ENCODE assay signal across 3 cellular contexts in the genomic region with DNA sequence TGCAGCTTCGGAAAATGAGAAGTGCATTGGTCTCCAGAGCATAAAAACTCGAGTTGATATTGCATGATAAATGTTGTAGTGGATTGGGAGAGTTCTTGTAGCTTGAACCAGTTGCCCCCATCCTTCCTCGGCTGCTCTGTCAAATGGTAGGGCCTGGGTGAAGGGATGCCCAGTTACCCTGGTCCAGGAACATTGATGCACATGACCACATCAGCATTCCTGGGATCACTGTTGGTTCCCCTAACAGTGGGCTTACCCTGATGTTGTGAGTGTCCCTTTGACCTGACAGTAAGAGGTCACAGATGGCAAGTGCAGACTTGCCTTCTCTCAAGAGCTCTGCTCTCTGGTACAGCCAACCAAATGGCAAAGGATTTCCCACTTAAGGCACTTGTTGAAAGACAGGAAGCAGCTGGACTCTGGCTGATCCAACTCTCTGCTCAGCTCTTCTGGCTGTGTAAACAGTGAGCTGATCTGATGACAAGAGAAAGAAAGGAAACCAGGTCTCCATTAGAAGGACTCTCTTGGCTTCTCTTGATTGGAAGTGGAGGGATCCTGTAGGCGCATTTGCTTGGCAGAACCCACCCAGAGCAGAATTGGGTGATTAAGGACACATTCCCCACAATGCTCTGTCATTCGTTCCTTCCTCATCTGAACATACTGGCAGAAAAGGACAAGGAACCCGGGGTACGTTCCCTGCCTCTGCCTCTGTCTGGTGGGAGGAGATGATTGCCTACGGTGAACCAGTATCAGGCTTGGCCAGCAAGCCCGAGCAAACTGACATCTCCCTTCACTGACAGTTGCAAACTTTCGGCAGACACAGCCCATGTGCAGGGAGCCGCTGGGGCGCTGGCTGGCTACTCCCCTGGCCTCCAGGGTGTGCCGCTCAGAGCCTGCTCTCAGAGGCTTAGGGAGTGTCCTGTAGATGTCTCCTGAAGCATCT.
TF ChIP-seq lines count a peak whose summit lies in the region.

No MANE protein-coding gene starts in this region.

TF ChIP-seq in A549, 52 proteins besides CTCF, POLR2A, EP300 and RAD21 (continued from another document):
- TF ChIP-seq, protein P1, sequence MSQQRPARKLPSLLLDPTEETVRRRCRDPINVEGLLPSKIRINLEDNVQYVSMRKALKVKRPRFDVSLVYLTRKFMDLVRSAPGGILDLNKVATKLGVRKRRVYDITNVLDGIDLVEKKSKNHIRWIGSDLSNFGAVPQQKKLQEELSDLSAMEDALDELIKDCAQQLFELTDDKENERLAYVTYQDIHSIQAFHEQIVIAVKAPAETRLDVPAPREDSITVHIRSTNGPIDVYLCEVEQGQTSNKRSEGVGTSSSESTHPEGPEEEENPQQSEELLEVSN (IDR thresholded peaks at IDR 0.05; ENCODE audit: borderline replicate concordance, low read depth) = no peak
- TF ChIP-seq CHD2 (IDR thresholded peaks at IDR 0.05; ENCODE audit: low read length, partially characterized antibody) (no peak), ESRRA (IDR thresholded peaks at IDR 0.05; ENCODE audit: borderline replicate concordance, low read length) (no peak), RFX5 (IDR thresholded peaks at IDR 0.05) (no peak), GATA3 (IDR thresholded peaks at IDR 0.05; ENCODE audit: borderline replicate concordance) (no peak), RARB (CRISPR knock-in tag; IDR thresholded peaks at IDR 0.05) (no peak), HEYL (CRISPR knock-in tag; IDR thresholded peaks at IDR 0.05) (no peak), HOXB13 (CRISPR knock-in tag; IDR thresholded peaks at IDR 0.05; ENCODE audit: low read depth) (no peak), NFE2L2 (conservative IDR thresholded peaks at IDR 0.05; ENCODE audit: low read length) (no peak)
- TF ChIP-seq, protein P2, sequence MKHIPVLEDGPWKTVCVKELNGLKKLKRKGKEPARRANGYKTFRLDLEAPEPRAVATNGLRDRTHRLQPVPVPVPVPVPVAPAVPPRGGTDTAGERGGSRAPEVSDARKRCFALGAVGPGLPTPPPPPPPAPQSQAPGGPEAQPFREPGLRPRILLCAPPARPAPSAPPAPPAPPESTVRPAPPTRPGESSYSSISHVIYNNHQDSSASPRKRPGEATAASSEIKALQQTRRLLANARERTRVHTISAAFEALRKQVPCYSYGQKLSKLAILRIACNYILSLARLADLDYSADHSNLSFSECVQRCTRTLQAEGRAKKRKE (CRISPR knock-in tag; IDR thresholded peaks at IDR 0.05; ENCODE audit: low read depth) = no peak
- TF ChIP-seq, protein P3, sequence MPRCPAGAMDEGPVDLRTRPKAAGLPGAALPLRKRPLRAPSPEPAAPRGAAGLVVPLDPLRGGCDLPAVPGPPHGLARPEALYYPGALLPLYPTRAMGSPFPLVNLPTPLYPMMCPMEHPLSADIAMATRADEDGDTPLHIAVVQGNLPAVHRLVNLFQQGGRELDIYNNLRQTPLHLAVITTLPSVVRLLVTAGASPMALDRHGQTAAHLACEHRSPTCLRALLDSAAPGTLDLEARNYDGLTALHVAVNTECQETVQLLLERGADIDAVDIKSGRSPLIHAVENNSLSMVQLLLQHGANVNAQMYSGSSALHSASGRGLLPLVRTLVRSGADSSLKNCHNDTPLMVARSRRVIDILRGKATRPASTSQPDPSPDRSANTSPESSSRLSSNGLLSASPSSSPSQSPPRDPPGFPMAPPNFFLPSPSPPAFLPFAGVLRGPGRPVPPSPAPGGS (IDR thresholded peaks at IDR 0.05) = no peak
- TF ChIP-seq, protein P4, sequence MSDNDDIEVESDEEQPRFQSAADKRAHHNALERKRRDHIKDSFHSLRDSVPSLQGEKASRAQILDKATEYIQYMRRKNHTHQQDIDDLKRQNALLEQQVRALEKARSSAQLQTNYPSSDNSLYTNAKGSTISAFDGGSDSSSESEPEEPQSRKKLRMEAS (IDR thresholded peaks at IDR 0.05) = no peak
- TF ChIP-seq, protein P5, sequence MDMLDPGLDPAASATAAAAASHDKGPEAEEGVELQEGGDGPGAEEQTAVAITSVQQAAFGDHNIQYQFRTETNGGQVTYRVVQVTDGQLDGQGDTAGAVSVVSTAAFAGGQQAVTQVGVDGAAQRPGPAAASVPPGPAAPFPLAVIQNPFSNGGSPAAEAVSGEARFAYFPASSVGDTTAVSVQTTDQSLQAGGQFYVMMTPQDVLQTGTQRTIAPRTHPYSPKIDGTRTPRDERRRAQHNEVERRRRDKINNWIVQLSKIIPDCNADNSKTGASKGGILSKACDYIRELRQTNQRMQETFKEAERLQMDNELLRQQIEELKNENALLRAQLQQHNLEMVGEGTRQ (IDR thresholded peaks at IDR 0.05) = no peak

TF ChIP-seq in WTC11, 78 proteins besides CTCF, POLR2A, EP300 and RAD21 (continued from another document):
- TF ChIP-seq, protein P6, sequence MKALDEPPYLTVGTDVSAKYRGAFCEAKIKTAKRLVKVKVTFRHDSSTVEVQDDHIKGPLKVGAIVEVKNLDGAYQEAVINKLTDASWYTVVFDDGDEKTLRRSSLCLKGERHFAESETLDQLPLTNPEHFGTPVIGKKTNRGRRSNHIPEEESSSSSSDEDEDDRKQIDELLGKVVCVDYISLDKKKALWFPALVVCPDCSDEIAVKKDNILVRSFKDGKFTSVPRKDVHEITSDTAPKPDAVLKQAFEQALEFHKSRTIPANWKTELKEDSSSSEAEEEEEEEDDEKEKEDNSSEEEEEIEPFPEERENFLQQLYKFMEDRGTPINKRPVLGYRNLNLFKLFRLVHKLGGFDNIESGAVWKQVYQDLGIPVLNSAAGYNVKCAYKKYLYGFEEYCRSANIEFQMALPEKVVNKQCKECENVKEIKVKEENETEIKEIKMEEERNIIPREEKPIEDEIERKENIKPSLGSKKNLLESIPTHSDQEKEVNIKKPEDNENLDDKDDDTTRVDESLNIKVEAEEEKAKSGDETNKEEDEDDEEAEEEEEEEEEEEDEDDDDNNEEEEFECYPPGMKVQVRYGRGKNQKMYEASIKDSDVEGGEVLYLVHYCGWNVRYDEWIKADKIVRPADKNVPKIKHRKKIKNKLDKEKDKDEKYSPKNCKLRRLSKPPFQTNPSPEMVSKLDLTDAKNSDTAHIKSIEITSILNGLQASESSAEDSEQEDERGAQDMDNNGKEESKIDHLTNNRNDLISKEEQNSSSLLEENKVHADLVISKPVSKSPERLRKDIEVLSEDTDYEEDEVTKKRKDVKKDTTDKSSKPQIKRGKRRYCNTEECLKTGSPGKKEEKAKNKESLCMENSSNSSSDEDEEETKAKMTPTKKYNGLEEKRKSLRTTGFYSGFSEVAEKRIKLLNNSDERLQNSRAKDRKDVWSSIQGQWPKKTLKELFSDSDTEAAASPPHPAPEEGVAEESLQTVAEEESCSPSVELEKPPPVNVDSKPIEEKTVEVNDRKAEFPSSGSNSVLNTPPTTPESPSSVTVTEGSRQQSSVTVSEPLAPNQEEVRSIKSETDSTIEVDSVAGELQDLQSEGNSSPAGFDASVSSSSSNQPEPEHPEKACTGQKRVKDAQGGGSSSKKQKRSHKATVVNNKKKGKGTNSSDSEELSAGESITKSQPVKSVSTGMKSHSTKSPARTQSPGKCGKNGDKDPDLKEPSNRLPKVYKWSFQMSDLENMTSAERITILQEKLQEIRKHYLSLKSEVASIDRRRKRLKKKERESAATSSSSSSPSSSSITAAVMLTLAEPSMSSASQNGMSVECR (CRISPR knock-in tag; IDR thresholded peaks at IDR 0.05; ENCODE audit: borderline replicate concordance) = no peak

TF ChIP-seq in HepG2, 621 proteins besides CTCF, POLR2A, EP300 and RAD21 (continues in another document):
- TF ChIP-seq, protein P7, sequence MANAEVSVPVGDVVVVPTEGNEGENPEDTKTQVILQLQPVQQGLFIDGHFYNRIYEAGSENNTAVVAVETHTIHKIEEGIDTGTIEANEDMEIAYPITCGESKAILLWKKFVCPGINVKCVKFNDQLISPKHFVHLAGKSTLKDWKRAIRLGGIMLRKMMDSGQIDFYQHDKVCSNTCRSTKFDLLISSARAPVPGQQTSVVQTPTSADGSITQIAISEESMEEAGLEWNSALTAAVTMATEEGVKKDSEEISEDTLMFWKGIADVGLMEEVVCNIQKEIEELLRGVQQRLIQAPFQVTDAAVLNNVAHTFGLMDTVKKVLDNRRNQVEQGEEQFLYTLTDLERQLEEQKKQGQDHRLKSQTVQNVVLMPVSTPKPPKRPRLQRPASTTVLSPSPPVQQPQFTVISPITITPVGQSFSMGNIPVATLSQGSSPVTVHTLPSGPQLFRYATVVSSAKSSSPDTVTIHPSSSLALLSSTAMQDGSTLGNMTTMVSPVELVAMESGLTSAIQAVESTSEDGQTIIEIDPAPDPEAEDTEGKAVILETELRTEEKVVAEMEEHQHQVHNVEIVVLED (CRISPR knock-in tag; IDR thresholded peaks at IDR 0.05; ENCODE audit: borderline replicate concordance) = no peak
- TF ChIP-seq ZC3H13 (CRISPR knock-in tag; IDR thresholded peaks at IDR 0.05) (no peak), ZNF83 (CRISPR knock-in tag; IDR thresholded peaks at IDR 0.05; ENCODE audit: borderline replicate concordance) (no peak), ZNF850 (CRISPR knock-in tag; conservative IDR thresholded peaks at IDR 0.05) (no peak), REPIN1 (CRISPR knock-in tag; IDR thresholded peaks at IDR 0.05; ENCODE audit: borderline replicate concordance, low read depth) (no peak), ZNF782 (CRISPR knock-in tag; IDR thresholded peaks at IDR 0.05; ENCODE audit: borderline replicate concordance) (no peak), ESRRA (CRISPR knock-in tag; IDR thresholded peaks at IDR 0.05; ENCODE audit: low read depth) (no peak), ZNF33B (CRISPR knock-in tag; IDR thresholded peaks at IDR 0.05) (0 out of 2 replicates have a peak, but pooled peaks have one; percentile 56), ZNF879 (CRISPR knock-in tag; IDR thresholded peaks at IDR 0.05) (no peak), ZNF484 (CRISPR knock-in tag; IDR thresholded peaks at IDR 0.05; ENCODE audit: borderline replicate concordance, low read depth) (no peak), ZNF292 (CRISPR knock-in tag; IDR thresholded peaks at IDR 0.05; ENCODE audit: borderline replicate concordance, low read depth) (peak; percentile 87; the same call in 1 of the 2 replicates), SMC3 (IDR thresholded peaks at IDR 0.05; ENCODE audit: low read length) (peak; percentile 6; the same call in 1 of the 2 replicates), PHF5A (CRISPR knock-in tag; IDR thresholded peaks at IDR 0.05; ENCODE audit: low read depth, unreplicated experiment) (no peak)
- TF ChIP-seq, protein P8, sequence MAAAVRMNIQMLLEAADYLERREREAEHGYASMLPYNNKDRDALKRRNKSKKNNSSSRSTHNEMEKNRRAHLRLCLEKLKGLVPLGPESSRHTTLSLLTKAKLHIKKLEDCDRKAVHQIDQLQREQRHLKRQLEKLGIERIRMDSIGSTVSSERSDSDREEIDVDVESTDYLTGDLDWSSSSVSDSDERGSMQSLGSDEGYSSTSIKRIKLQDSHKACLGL (CRISPR knock-in tag; IDR thresholded peaks at IDR 0.05) = no peak
- TF ChIP-seq, protein P9, sequence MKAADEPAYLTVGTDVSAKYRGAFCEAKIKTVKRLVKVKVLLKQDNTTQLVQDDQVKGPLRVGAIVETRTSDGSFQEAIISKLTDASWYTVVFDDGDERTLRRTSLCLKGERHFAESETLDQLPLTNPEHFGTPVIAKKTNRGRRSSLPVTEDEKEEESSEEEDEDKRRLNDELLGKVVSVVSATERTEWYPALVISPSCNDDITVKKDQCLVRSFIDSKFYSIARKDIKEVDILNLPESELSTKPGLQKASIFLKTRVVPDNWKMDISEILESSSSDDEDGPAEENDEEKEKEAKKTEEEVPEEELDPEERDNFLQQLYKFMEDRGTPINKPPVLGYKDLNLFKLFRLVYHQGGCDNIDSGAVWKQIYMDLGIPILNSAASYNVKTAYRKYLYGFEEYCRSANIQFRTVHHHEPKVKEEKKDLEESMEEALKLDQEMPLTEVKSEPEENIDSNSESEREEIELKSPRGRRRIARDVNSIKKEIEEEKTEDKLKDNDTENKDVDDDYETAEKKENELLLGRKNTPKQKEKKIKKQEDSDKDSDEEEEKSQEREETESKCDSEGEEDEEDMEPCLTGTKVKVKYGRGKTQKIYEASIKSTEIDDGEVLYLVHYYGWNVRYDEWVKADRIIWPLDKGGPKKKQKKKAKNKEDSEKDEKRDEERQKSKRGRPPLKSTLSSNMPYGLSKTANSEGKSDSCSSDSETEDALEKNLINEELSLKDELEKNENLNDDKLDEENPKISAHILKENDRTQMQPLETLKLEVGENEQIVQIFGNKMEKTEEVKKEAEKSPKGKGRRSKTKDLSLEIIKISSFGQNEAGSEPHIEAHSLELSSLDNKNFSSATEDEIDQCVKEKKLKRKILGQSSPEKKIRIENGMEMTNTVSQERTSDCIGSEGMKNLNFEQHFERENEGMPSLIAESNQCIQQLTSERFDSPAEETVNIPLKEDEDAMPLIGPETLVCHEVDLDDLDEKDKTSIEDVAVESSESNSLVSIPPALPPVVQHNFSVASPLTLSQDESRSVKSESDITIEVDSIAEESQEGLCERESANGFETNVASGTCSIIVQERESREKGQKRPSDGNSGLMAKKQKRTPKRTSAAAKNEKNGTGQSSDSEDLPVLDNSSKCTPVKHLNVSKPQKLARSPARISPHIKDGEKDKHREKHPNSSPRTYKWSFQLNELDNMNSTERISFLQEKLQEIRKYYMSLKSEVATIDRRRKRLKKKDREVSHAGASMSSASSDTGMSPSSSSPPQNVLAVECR (CRISPR knock-in tag; IDR thresholded peaks at IDR 0.05; ENCODE audit: borderline replicate concordance) = peak; percentile 64
- TF ChIP-seq, protein P10, sequence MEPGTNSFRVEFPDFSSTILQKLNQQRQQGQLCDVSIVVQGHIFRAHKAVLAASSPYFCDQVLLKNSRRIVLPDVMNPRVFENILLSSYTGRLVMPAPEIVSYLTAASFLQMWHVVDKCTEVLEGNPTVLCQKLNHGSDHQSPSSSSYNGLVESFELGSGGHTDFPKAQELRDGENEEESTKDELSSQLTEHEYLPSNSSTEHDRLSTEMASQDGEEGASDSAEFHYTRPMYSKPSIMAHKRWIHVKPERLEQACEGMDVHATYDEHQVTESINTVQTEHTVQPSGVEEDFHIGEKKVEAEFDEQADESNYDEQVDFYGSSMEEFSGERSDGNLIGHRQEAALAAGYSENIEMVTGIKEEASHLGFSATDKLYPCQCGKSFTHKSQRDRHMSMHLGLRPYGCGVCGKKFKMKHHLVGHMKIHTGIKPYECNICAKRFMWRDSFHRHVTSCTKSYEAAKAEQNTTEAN (CRISPR knock-in tag; conservative IDR thresholded peaks at IDR 0.05) = no peak
- TF ChIP-seq, protein P11, sequence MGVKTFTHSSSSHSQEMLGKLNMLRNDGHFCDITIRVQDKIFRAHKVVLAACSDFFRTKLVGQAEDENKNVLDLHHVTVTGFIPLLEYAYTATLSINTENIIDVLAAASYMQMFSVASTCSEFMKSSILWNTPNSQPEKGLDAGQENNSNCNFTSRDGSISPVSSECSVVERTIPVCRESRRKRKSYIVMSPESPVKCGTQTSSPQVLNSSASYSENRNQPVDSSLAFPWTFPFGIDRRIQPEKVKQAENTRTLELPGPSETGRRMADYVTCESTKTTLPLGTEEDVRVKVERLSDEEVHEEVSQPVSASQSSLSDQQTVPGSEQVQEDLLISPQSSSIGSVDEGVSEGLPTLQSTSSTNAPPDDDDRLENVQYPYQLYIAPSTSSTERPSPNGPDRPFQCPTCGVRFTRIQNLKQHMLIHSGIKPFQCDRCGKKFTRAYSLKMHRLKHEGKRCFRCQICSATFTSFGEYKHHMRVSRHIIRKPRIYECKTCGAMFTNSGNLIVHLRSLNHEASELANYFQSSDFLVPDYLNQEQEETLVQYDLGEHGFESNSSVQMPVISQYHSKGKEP (CRISPR knock-in tag; IDR thresholded peaks at IDR 0.05) = no peak
